ENCODE assay signal across 12 cellular contexts in the genomic region with DNA sequence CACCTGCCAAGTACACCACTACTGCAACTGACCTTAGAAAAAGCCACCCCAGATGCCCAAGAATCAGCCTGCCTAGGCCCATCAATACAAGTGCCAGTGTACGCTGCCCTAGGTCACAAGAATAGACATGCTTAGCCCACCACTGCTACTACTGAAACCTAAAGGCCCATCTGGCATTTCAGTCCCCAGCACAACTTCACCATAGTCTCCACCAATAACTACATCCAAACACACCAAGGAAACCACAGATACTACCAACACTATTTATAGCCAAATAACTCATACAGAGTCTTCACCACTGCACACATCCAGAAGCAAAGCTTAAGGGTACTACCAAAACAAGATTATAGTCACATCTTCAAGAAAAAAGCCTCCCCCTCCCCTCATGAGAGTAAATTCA. TPM values are rescaled to one million over a fixed set of nuclear protein-coding genes. Genes with fewer than 3 reads are reported as not detected.
A peak's percentile ranks its signal among the peaks of the same experiment; 100 is the strongest.
DNase-seq lines count a peak whose midpoint lies in the region; ATAC-seq, FAIRE-seq and TF ChIP-seq lines count a peak whose summit lies in the region.
"Had no signal": no experiment of that assay in that cellular context is flagged by ENCODE, and none has a peak within 500 bp of the region (broad histone marks: within the 10 kb centered on the region; RNA-seq: fewer than 3 reads in every experiment).

No MANE protein-coding gene starts in this region.

- intact Hi-C loops in ascending aorta (cut with DNase I) = no loop called here

- H2AFZ ChIP-seq in astrocyte (ENCODE audit: low read depth, low read length) = no peak overlapping the region

- no peaks in the 10 kb centered on the region for H4K20me1 ChIP-seq in astrocyte (ENCODE audit: insufficient read depth, low read length)

- peaks cover 10% of the 10 kb centered on the region for H3K27me3 Mint-ChIP-seq in astrocyte (ENCODE audit: low read depth, unreplicated experiment)

- H3K9ac ChIP-seq in astrocyte (ENCODE audit: low read length) = no peak overlapping the region

- no peaks in the 10 kb centered on the region for H3K79me2 ChIP-seq in astrocyte (ENCODE audit: insufficient read depth, low read length)

- no peak overlapping the region for H3K4me3 ChIP-seq in GM12864 (ENCODE audit: low read depth, low read length)
- no peak overlapping the region for H3K4me3 ChIP-seq in astrocyte (ENCODE audit: insufficient read depth, low read depth, low read length)
- no peak overlapping the region for H3K4me3 ChIP-seq in right atrium auricular region
- H3K4me3 ChIP-seq in ascending aorta = no peak overlapping the region
- H3K4me3 ChIP-seq: thoracic aorta had no signal

- H3K36me3 ChIP-seq in astrocyte (ENCODE audit: insufficient read depth, low read length) = no peaks in the 10 kb centered on the region
- no peaks in the 10 kb centered on the region for H3K36me3 ChIP-seq in right atrium auricular region
- no peaks in the 10 kb centered on the region for H3K36me3 ChIP-seq in ascending aorta
- H3K36me3 ChIP-seq: thoracic aorta had no signal

- peak overlapping the region; percentile 2 for H3K4me3 Mint-ChIP-seq in astrocyte (ENCODE audit: unreplicated experiment)

- peaks cover 2% of the 10 kb centered on the region for H3K9me3 Mint-ChIP-seq in astrocyte (ENCODE audit: unreplicated experiment)

- H3K27ac Mint-ChIP-seq in astrocyte (ENCODE audit: unreplicated experiment) = peak overlapping the region; percentile 63

- peak; percentile 87 for ATAC-seq in HG03064 (IDR thresholded peaks at IDR 0.05; ENCODE audit: low read depth, unreplicated experiment)

- H3K27me3 ChIP-seq in astrocyte (ENCODE audit: insufficient read depth, low read length) (no peaks in the 10 kb centered on the region), right atrium auricular region (no peaks in the 10 kb centered on the region), ascending aorta (no peaks in the 10 kb centered on the region)

- H3K9me3 ChIP-seq in astrocyte (ENCODE audit: insufficient read depth, low read depth, low read length) (no peaks in the 10 kb centered on the region), right atrium auricular region (peaks cover 0 to 16% of the 10 kb centered on the region in 2 donors), ascending aorta (peaks cover under 1 to 7% of the 10 kb centered on the region in 2 donors)

- H3K4me1 ChIP-seq in astrocyte (ENCODE audit: insufficient read depth, low read length) (no peaks in the 10 kb centered on the region), right atrium auricular region (no peaks in the 10 kb centered on the region), ascending aorta (no peaks in the 10 kb centered on the region)

- H3K4me2 ChIP-seq in astrocyte (ENCODE audit: low read length) = no peak overlapping the region

- H3K4me1 Mint-ChIP-seq in astrocyte (ENCODE audit: low read depth, unreplicated experiment) = peaks cover 33% of the 10 kb centered on the region

- FAIRE-seq in astrocyte (lab: Jason Lieb, UNC) = no peak
- FAIRE-seq: TTC549 had no signal

- H3K27ac ChIP-seq in astrocyte (ENCODE audit: low read depth, low read length) = no peak overlapping the region
- H3K27ac ChIP-seq in right atrium auricular region = no peak overlapping the region
- H3K27ac ChIP-seq in ascending aorta = no peak overlapping the region
- H3K27ac ChIP-seq: thoracic aorta had no signal

- H3K36me3 Mint-ChIP-seq in astrocyte (ENCODE audit: low read depth, unreplicated experiment) = peaks cover 2% of the 10 kb centered on the region

- peak; percentile 50 for DNase-seq in GM12864 (ENCODE audit: low read depth)
- peak; percentile 38 for DNase-seq in GM20000 (ENCODE audit: low spot score)
- no peak for DNase-seq in astrocyte (ENCODE audit: low read depth)
- DNase-seq in NCI-H2029 treated with DMSO at 0.1 percent for 48 hours (lab: John Stamatoyannopoulos, UW) = no peak
- no peak for DNase-seq in right atrium auricular region (ENCODE audit: low spot score)
- DNase-seq in nucleus accumbens (lab: John Stamatoyannopoulos, UW) = no peak
- no peak for DNase-seq in ascending aorta (ENCODE audit: low spot score in 2 of 2)
- DNase-seq: activated T-cell treated with anti-CD3 and anti-CD28 coated beads, Interleukin-2, amount 50 U/mL, for 1 hour had no signal

- TF ChIP-seq CTCF in GM12864 (IDR thresholded peaks at IDR 0.05; ENCODE audit: low read depth, low read length, missing control alignments) (no peak), GM20000 (IDR thresholded peaks at IDR 0.05; ENCODE audit: extremely low read depth, missing control alignments) (no peak), astrocyte (IDR thresholded peaks at IDR 0.05; ENCODE audit: insufficient read depth, low read depth, low read length) (no peak), right atrium auricular region (IDR thresholded peaks at IDR 0.05) (no peak), ascending aorta (IDR thresholded peaks at IDR 0.05) (no peak)

RNA-seq across cellular contexts. Expression of a gene that starts 28.2 kb away (rescaled TPM):
- total RNA-seq in astrocyte = not detected in 2 replicates
- not detected for total RNA-seq in right atrium auricular region
- total RNA-seq in ascending aorta = not detected
- total RNA-seq: NCI-H460, thoracic aorta had no signal

RNA-seq across cellular contexts. Expression of a gene that starts 30.1 kb away (rescaled TPM):
- total RNA-seq in astrocyte = 0.20 and 0.58 TPM in 2 replicates
- 1 to 10 TPM in 1 of 2 donors, not detected in 1; 2.9 TPM for total RNA-seq in right atrium auricular region
- not detected for total RNA-seq in ascending aorta

RNA-seq across cellular contexts. Expression of a gene that starts 55.4 kb away (rescaled TPM):
- total RNA-seq in astrocyte = not detected in 2 replicates
- under 1 TPM in 1 of 2 donors, not detected in 1; 0.12 TPM for total RNA-seq in right atrium auricular region
- not detected for total RNA-seq in ascending aorta
- total RNA-seq: NCI-H460 had no signal

Comparison
In these comparisons a context has a peak if more than half of its experiments do, and no peak if none do; other contexts are left out.
1. DNase-seq: peak in GM12864 (single experiment) and GM20000 (single experiment); none in astrocyte (single experiment), NCI-H2029 treated with DMSO at 0.1 percent for 48 hours (single experiment), right atrium auricular region (single experiment), nucleus accumbens (0 of 56) and ascending aorta (0 of 2).